24 cellular contexts compared by ENCODE assay signal in the genomic region with DNA sequence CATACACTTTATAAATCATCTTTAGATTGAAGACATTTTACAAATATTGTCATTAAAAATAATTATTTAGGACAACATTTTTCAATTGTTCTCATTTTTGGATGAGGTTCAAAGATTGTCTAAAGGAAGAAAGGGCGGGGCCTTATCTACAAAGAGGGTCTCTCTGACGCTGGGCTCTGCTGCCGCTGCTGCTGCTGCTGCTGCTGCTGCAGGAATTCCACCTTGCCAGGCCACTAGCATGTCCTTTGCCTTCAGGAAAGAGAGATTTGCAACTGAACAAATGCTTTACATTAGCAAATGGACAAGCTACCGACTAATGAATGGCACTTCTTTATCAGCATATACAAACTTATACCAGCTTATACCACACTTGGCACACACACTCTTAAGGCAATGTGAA.
"Had no signal": no experiment of that assay in that cellular context is flagged by ENCODE, and none has a peak within 500 bp of the region (broad histone marks: within the 10 kb centered on the region; RNA-seq: fewer than 3 reads in every experiment).

No MANE protein-coding gene starts in this region.

- H3K36me3 ChIP-seq: left ventricle myocardium inferior, ovary, right atrium auricular region, right lobe of liver, stomach, thyroid gland, upper lobe of right lung had no signal

- H3K4me3 ChIP-seq: left ventricle myocardium inferior, lung, ovary, right atrium auricular region, right lobe of liver, smooth muscle cell, stomach, testis, thyroid gland, upper lobe of right lung had no signal

- H3K36me3 Mint-ChIP-seq: mesothelial cell of epicardium; naive B cell; natural killer cell; stimulated activated naive B cell treated with anti-CD40 and anti-IgM and Interleukin-4, amounts not matched to agents 10 μg/mL and 1 μg/mL and 100 μg/mL, for 72 hours had no signal

- H3K9me3 ChIP-seq: left ventricle myocardium inferior, ovary, right atrium auricular region, right lobe of liver, stomach, testis, thyroid gland, upper lobe of right lung had no signal

- H3K27me3 ChIP-seq: ovary, right atrium auricular region, right lobe of liver, stomach, testis, thyroid gland, upper lobe of right lung had no signal

- H3K9me3 Mint-ChIP-seq: mesothelial cell of epicardium; naive B cell; natural killer cell; nephron progenitor cell; stimulated activated naive B cell treated with anti-CD40 and anti-IgM and Interleukin-4, amounts not matched to agents 10 μg/mL and 1 μg/mL and 100 μg/mL, for 72 hours had no signal

- H3K4me2 ChIP-seq: smooth muscle cell had no signal

- H3K27ac Mint-ChIP-seq: mesothelial cell of epicardium; naive B cell; natural killer cell; nephron progenitor cell; progenitor cell of endocrine pancreas; stimulated activated naive B cell treated with anti-CD40 and anti-IgM and Interleukin-4, amounts not matched to agents 10 μg/mL and 1 μg/mL and 100 μg/mL, for 72 hours had no signal

- FAIRE-seq: urothelium cell line had no signal

- H3K27ac ChIP-seq: left ventricle myocardium inferior, ovary, right atrium auricular region, right lobe of liver, stomach, testis, thyroid gland, upper lobe of right lung had no signal

- DNase-seq: hippocampal formation; islet precursor cell; left ventricle myocardium inferior; mesendoderm; naive B cell; natural killer cell; nephron progenitor cell; ovary; right lobe of liver; stimulated activated CD4-positive, alpha-beta T cell treated with anti-CD3 and anti-CD28 coated beads, Interleukin-1b, Interleukin-23, amount 100 ng/mL, for 48 hours; stimulated activated CD4-positive, alpha-beta T cell treated with anti-CD3 and anti-CD28 coated beads, Interleukin-4, amount 100 ng/mL, for 1 hour; stimulated activated naive B cell treated with anti-CD40 and anti-IgM and Interleukin-4, amounts not matched to agents 10 μg/mL and 1 μg/mL and 100 μg/mL, for 72 hours; stimulated activated naive CD8-positive, alpha-beta T cell treated with anti-CD3 and anti-CD28 coated beads, Interleukin-15, Interleukin-2, amounts not matched to agents 100 U/mL and 50 U/mL, for 24 hours; stomach; testis; thyroid gland; trophoblast cell; upper lobe of right lung had no signal

- H3K4me3 Mint-ChIP-seq: mesothelial cell of epicardium; naive B cell; natural killer cell; nephron progenitor cell; stimulated activated naive B cell treated with anti-CD40 and anti-IgM and Interleukin-4, amounts not matched to agents 10 μg/mL and 1 μg/mL and 100 μg/mL, for 72 hours had no signal

- H3K4me1 Mint-ChIP-seq: mesothelial cell of epicardium; naive B cell; natural killer cell; stimulated activated naive B cell treated with anti-CD40 and anti-IgM and Interleukin-4, amounts not matched to agents 10 μg/mL and 1 μg/mL and 100 μg/mL, for 72 hours had no signal

- ATAC-seq: natural killer cell; right lobe of liver; stimulated activated naive B cell treated with anti-CD40 and anti-IgM and Interleukin-4, amounts not matched to agents 10 μg/mL and 1 μg/mL and 100 μg/mL, for 72 hours; stimulated activated naive CD8-positive, alpha-beta T cell treated with anti-CD3 and anti-CD28 coated beads, Interleukin-15, Interleukin-2, amounts not matched to agents 100 U/mL and 50 U/mL, for 24 hours; upper lobe of right lung had no signal

- H3K4me1 ChIP-seq: left ventricle myocardium inferior, right atrium auricular region, right lobe of liver, stomach, testis, thyroid gland, upper lobe of right lung had no signal
